ENCODE assay signal across 3 cellular contexts in genomic region chr10:17060289-17060688, GRCh38.
TF ChIP-seq lines count a peak whose summit lies in the region.

No MANE protein-coding gene starts in this region.

TF ChIP-seq in A549, 52 proteins besides CTCF, POLR2A, EP300 and RAD21:
- peak; percentile 56 for TF ChIP-seq MAFK (IDR thresholded peaks at IDR 0.05; ENCODE audit: partially characterized antibody)
- TF ChIP-seq HDAC2 (IDR thresholded peaks at IDR 0.05): no peak

TF ChIP-seq in IMR-90, 13 proteins besides CTCF, POLR2A, EP300 and RAD21:
- no peak for TF ChIP-seq USF2 (IDR thresholded peaks at IDR 0.05; ENCODE audit: low read depth, low read length)
- no peak for TF ChIP-seq CEBPB (IDR thresholded peaks at IDR 0.05; ENCODE audit: low read depth, low read length)
- TF ChIP-seq MXI1 (IDR thresholded peaks at IDR 0.05; ENCODE audit: borderline replicate concordance, low read depth, low read length): no peak
TF ChIP-seq in IMR-90: peak in this region for 0.

TF ChIP-seq in K562, 482 proteins besides CTCF, POLR2A, EP300 and RAD21:
- TF ChIP-seq ATF3 (IDR thresholded peaks at IDR 0.05) (no peak), ATF3 (CRISPR knock-in tag; conservative IDR thresholded peaks at IDR 0.05) (no peak), MAFG (tag; conservative IDR thresholded peaks at IDR 0.05) (0 out of 2 replicates have a peak, but pooled peaks have one; percentile 10), ZNF449 (CRISPR knock-in tag; IDR thresholded peaks at IDR 0.05) (no peak), ZNF316 (IDR thresholded peaks at IDR 0.05) (peak; percentile 59), C11orf30 (IDR thresholded peaks at IDR 0.05; ENCODE audit: low read depth) (peak; percentile 55; the same call in 1 of the 2 replicates)
